ENCODE assay signal across 16 cellular contexts in genomic region chr15:77897896-77898406, GRCh38.
DNase-seq lines count a peak whose midpoint lies in the region; ATAC-seq, FAIRE-seq and TF ChIP-seq lines count a peak whose summit lies in the region.
"Had no signal": no experiment of that assay in that cellular context is flagged by ENCODE, and none has a peak within 500 bp of the region (broad histone marks: within the 10 kb centered on the region; RNA-seq: fewer than 3 reads in every experiment).

No MANE protein-coding gene starts in this region.

- no peak overlapping the region for H3K4me3 Mint-ChIP-seq in natural killer cell treated with Interleukin-12 subunit alpha and Interleukin-12 subunit beta and Interleukin-15 and Interleukin-18, amount 100 ng/mL, for 72 hours
- H3K4me3 Mint-ChIP-seq in natural killer cell = no peak overlapping the region
- H3K4me3 Mint-ChIP-seq: B cell; CD4-positive, alpha-beta memory T cell had no signal

- no peaks in the 10 kb centered on the region for H3K4me1 Mint-ChIP-seq in natural killer cell treated with Interleukin-12 subunit alpha and Interleukin-12 subunit beta and Interleukin-15 and Interleukin-18, amount 100 ng/mL, for 72 hours (ENCODE audit: low read depth in 2 of 2)
- H3K4me1 Mint-ChIP-seq in natural killer cell = no peaks in the 10 kb centered on the region
- H3K4me1 Mint-ChIP-seq: CD4-positive, alpha-beta memory T cell had no signal

- TF ChIP-seq POLR2A in sigmoid colon (IDR thresholded peaks at IDR 0.05) = no peak

- TF ChIP-seq CTCF in natural killer cell (IDR thresholded peaks at IDR 0.05) (no peak), kidney (IDR thresholded peaks at IDR 0.05; ENCODE audit: borderline replicate concordance, extremely low read depth, insufficient read depth) (no peak), sigmoid colon (IDR thresholded peaks at IDR 0.05) (no peak)

- no peaks in the 10 kb centered on the region for H3K36me3 Mint-ChIP-seq in natural killer cell treated with Interleukin-12 subunit alpha and Interleukin-12 subunit beta and Interleukin-15 and Interleukin-18, amount 100 ng/mL, for 72 hours
- no peaks in the 10 kb centered on the region for H3K36me3 Mint-ChIP-seq in natural killer cell
- H3K36me3 Mint-ChIP-seq: CD4-positive, alpha-beta memory T cell had no signal

- intact Hi-C loops in natural killer cell (cut with micrococcal nuclease) = no loop called here
- intact Hi-C loops in kidney (cut with DNase I) = no loop called here
- intact Hi-C loops in sigmoid colon (cut with DNase I) = no loop called here

- H3K27me3 ChIP-seq in sigmoid colon = no peaks in the 10 kb centered on the region

- WGBS in sigmoid colon, 2 donors = 93 to 94% methylated on average over 12 of the region's 12 CpGs

- H3K27me3 Mint-ChIP-seq in natural killer cell treated with Interleukin-12 subunit alpha and Interleukin-12 subunit beta and Interleukin-15 and Interleukin-18, amount 100 ng/mL, for 72 hours = peaks cover 0 to 6% of the 10 kb centered on the region in 2 donors
- peaks cover 4 to 7% of the 10 kb centered on the region in 2 donors for H3K27me3 Mint-ChIP-seq in natural killer cell (ENCODE audit: low read depth in 2 of 2)

- H3K9me3 ChIP-seq in kidney (ENCODE audit: control insufficient read depth in 1 of 2, low read length in 2 of 2) (no peaks in the 10 kb centered on the region), sigmoid colon (no peaks in the 10 kb centered on the region)
- H3K9me3 ChIP-seq: HAP-1 had no signal

- peak; percentile 44 for DNase-seq in natural killer cell treated with Interleukin-12 subunit alpha and Interleukin-12 subunit beta and Interleukin-15 and Interleukin-18, amount 100 ng/mL, for 72 hours (ENCODE audit: low spot score)
- DNase-seq in natural killer cell = no peak
- DNase-seq in kidney = peak; percentile 41
- DNase-seq in sigmoid colon = peak; percentile 48
- no peak for DNase-seq in NCI-H1930 (lab: John Stamatoyannopoulos, UW)
- DNase-seq in H4 (ENCODE audit: low spot score) = no peak
- DNase-seq: DMS79, GOT3 had no signal

- H3K27ac Mint-ChIP-seq in natural killer cell treated with Interleukin-12 subunit alpha and Interleukin-12 subunit beta and Interleukin-15 and Interleukin-18, amount 100 ng/mL, for 72 hours = no peak overlapping the region
- no peak overlapping the region for H3K27ac Mint-ChIP-seq in natural killer cell
- H3K27ac Mint-ChIP-seq: B cell had no signal

- H3K9ac ChIP-seq in kidney (ENCODE audit: low read length in 2 of 2) = no peak overlapping the region

- H3K36me3 ChIP-seq in kidney (ENCODE audit: control insufficient read depth in 1 of 2, insufficient read depth in 2 of 2, low read length in 2 of 2) (no peaks in the 10 kb centered on the region), sigmoid colon (no peaks in the 10 kb centered on the region)
- H3K36me3 ChIP-seq: HAP-1 had no signal

- FAIRE-seq in kidney (lab: Jason Lieb, UNC) = no peak
- FAIRE-seq: A204.1, GM12878 had no signal

- no peak for TF ChIP-seq EP300 in sigmoid colon (IDR thresholded peaks at IDR 0.05)

- H3K4me1 ChIP-seq in kidney (ENCODE audit: control insufficient read depth in 1 of 2, insufficient read depth in 1 of 2, low read depth in 1 of 2, low read length in 2 of 2) (no peaks in the 10 kb centered on the region), sigmoid colon (no peaks in the 10 kb centered on the region)
- H3K4me1 ChIP-seq: HAP-1 had no signal

- H3K27ac ChIP-seq in kidney (ENCODE audit: low read depth in 2 of 2, low read length in 2 of 2) (no peak overlapping the region), sigmoid colon (no peak overlapping the region)
- H3K27ac ChIP-seq: C4-2B, HL-60 had no signal

- ATAC-seq in natural killer cell treated with Interleukin-12 subunit alpha and Interleukin-12 subunit beta and Interleukin-15 and Interleukin-18, amount 100 ng/mL, for 72 hours = no peak
- no peak for ATAC-seq in natural killer cell
- no peak for ATAC-seq in HG02759 (IDR thresholded peaks at IDR 0.05; ENCODE audit: unreplicated experiment)
- ATAC-seq: GM12878 had no signal

- no peaks in the 10 kb centered on the region for H3K9me3 Mint-ChIP-seq in natural killer cell treated with Interleukin-12 subunit alpha and Interleukin-12 subunit beta and Interleukin-15 and Interleukin-18, amount 100 ng/mL, for 72 hours
- no peaks in the 10 kb centered on the region for H3K9me3 Mint-ChIP-seq in natural killer cell
- H3K9me3 Mint-ChIP-seq: CD4-positive, alpha-beta memory T cell had no signal

- H3K4me3 ChIP-seq in kidney (ENCODE audit: low read length in 2 of 2) (no peak overlapping the region), sigmoid colon (no peak overlapping the region)
- H3K4me3 ChIP-seq: GM12878, HAP-1 had no signal

Comparison
In these comparisons a context has a peak if more than half of its experiments do, and no peak if none do; other contexts are left out.
1. DNase-seq: peak in natural killer cell treated with Interleukin-12 subunit alpha and Interleukin-12 subunit beta and Interleukin-15 and Interleukin-18, amount 100 ng/mL, for 72 hours (single experiment), kidney (single experiment) and sigmoid colon (single experiment); none in natural killer cell (single experiment), NCI-H1930 (0 of 2) and H4 (single experiment).